ENCODE assay signal across 8 cellular contexts in genomic region chr14:66624319-66624937, GRCh38.
DNase-seq lines count a peak whose midpoint lies in the region; ATAC-seq and TF ChIP-seq lines count a peak whose summit lies in the region.

No MANE protein-coding gene starts in this region.

- H2AFZ ChIP-seq in mesenchymal stem cell (ENCODE audit: low read depth, low read length): no peak overlapping the region

- no peak overlapping the region for H3K4ac ChIP-seq in mesenchymal stem cell (ENCODE audit: low read depth in 1 of 2, low read length in 2 of 2)

- no peak overlapping the region for H3K4me3 ChIP-seq in endodermal cell (ENCODE audit: low read length)
- H3K4me3 ChIP-seq in mesenchymal stem cell (ENCODE audit: insufficient read depth in 1 of 2, low read depth in 1 of 2, low read length in 2 of 2): no peak overlapping the region
- no peak overlapping the region for H3K4me3 ChIP-seq in effector memory CD4-positive, alpha-beta T cell (ENCODE audit: insufficient read depth, low read depth, low read length, poor library complexity, severe bottlenecking)

- H2BK12ac ChIP-seq in mesenchymal stem cell (ENCODE audit: low read length in 2 of 2): no peak overlapping the region

- no peak overlapping the region for H3K14ac ChIP-seq in mesenchymal stem cell (ENCODE audit: low read length in 2 of 2)

- whole genome bisulfite sequencing in endodermal cell (ENCODE audit: insufficient coverage in 1 of 2, insufficient read length in 1 of 2), 2 experiments: 44 to 54% methylated on average over 1 to 2 of the region's 2 CpGs
- 6% methylated on average over 2 of the region's 2 CpGs for WGBS in mesenchymal stem cell

- no peak overlapping the region for H2BK120ac ChIP-seq in mesenchymal stem cell (ENCODE audit: low read depth, low read length)

- no peak overlapping the region for H2BK15ac ChIP-seq in mesenchymal stem cell (ENCODE audit: low read depth, poor library complexity, severe bottlenecking)

- H3K27ac Mint-ChIP-seq in endodermal cell (no peak overlapping the region), type B pancreatic cell (peak overlapping the region; percentile 41)

- H4K8ac ChIP-seq in mesenchymal stem cell (ENCODE audit: low read length): no peak overlapping the region

- DNase-seq in AG20443 (ENCODE audit: low spot score): peak; percentile 76
- peak in 3 of 5 donors; percentile 8 to 23 (median 13) for DNase-seq in T-helper 1 cell
- DNase-seq in endodermal cell: peak; percentile 80
- peak; percentile 66 for DNase-seq in mesenchymal stem cell
- no peak for DNase-seq in type B pancreatic cell (ENCODE audit: extremely low spot score, unreplicated experiment)
- no peak for DNase-seq in effector memory CD4-positive, alpha-beta T cell

- H3K27me3 ChIP-seq in endodermal cell (ENCODE audit: control insufficient read depth, insufficient read depth, low read length, poor library complexity, severe bottlenecking) (no peaks in the 10 kb centered on the region), mesenchymal stem cell (ENCODE audit: control insufficient read depth in 1 of 2, insufficient read depth in 1 of 2, low read length in 2 of 2) (no peaks in the 10 kb centered on the region)
- H3K27me3 ChIP-seq in effector memory CD4-positive, alpha-beta T cell (replicated peaks; ENCODE audit: control insufficient read depth, insufficient read depth, low read length, poor library complexity, severe bottlenecking): no peaks in the 10 kb centered on the region

- no peak overlapping the region for H4K91ac ChIP-seq in mesenchymal stem cell (ENCODE audit: low read length)

- H3K27me3 Mint-ChIP-seq in endodermal cell (ENCODE audit: insufficient read depth): no peaks in the 10 kb centered on the region
- H3K27me3 Mint-ChIP-seq in type B pancreatic cell: no peaks in the 10 kb centered on the region

- H2BK5ac ChIP-seq in mesenchymal stem cell (ENCODE audit: low read depth, low read length, poor library complexity, severe bottlenecking): no peak overlapping the region

- TF ChIP-seq CTCF in LNCAP (IDR thresholded peaks at IDR 0.05) (peak; percentile 83), endodermal cell (conservative IDR thresholded peaks at IDR 0.05) (peak; percentile 83), type B pancreatic cell (conservative IDR thresholded peaks at IDR 0.05) (peak; percentile 78)

- H3K36me3 ChIP-seq in endodermal cell (ENCODE audit: control insufficient read depth, insufficient read depth, low read length) (no peaks in the 10 kb centered on the region), mesenchymal stem cell (ENCODE audit: control insufficient read depth in 1 of 2, insufficient read depth in 2 of 2, low read depth in 1 of 2, low read length in 2 of 2) (no peaks in the 10 kb centered on the region)
- no peaks in the 10 kb centered on the region for H3K36me3 ChIP-seq in effector memory CD4-positive, alpha-beta T cell (ENCODE audit: control insufficient read depth, insufficient read depth, low read length)

- H3K4me3 Mint-ChIP-seq in endodermal cell: no peak overlapping the region
- H3K4me3 Mint-ChIP-seq in type B pancreatic cell: no peak overlapping the region

- no peak overlapping the region for H2AK5ac ChIP-seq in mesenchymal stem cell (ENCODE audit: low read length, severe bottlenecking)

- H3K79me1 ChIP-seq in mesenchymal stem cell (replicated peaks; ENCODE audit: low read length, poor library complexity, severe bottlenecking): peaks cover 13% of the 10 kb centered on the region

- H3K4me2 ChIP-seq in mesenchymal stem cell (ENCODE audit: low read length, poor library complexity, severe bottlenecking): no peak overlapping the region

- H3K9me3 Mint-ChIP-seq in endodermal cell: peaks cover 28% of the 10 kb centered on the region
- peaks cover 6% of the 10 kb centered on the region for H3K9me3 Mint-ChIP-seq in type B pancreatic cell

- H3K9me3 ChIP-seq in endodermal cell (ENCODE audit: control insufficient read depth, low read length): peaks cover 11% of the 10 kb centered on the region
- H3K9me3 ChIP-seq in mesenchymal stem cell (ENCODE audit: control insufficient read depth, low read length): no peaks in the 10 kb centered on the region
- no peaks in the 10 kb centered on the region for H3K9me3 ChIP-seq in effector memory CD4-positive, alpha-beta T cell (ENCODE audit: control insufficient read depth, low read length)

- H3K27ac ChIP-seq in endodermal cell (ENCODE audit: low read depth, low read length) (no peak overlapping the region), mesenchymal stem cell (ENCODE audit: low read length, poor library complexity, severe bottlenecking) (no peak overlapping the region)
- no peak overlapping the region for H3K27ac ChIP-seq in effector memory CD4-positive, alpha-beta T cell (ENCODE audit: insufficient read depth, low read length, poor library complexity, severe bottlenecking)

- H3K36me3 Mint-ChIP-seq in endodermal cell (ENCODE audit: low read depth) (peaks cover 10% of the 10 kb centered on the region), type B pancreatic cell (no peaks in the 10 kb centered on the region)

- peaks cover 16% of the 10 kb centered on the region for H3K4me1 ChIP-seq in endodermal cell (ENCODE audit: control insufficient read depth, insufficient read depth, low read length)
- no peaks in the 10 kb centered on the region for H3K4me1 ChIP-seq in mesenchymal stem cell (ENCODE audit: control insufficient read depth, insufficient read depth, low read depth, low read length)
- no peaks in the 10 kb centered on the region for H3K4me1 ChIP-seq in effector memory CD4-positive, alpha-beta T cell (ENCODE audit: control insufficient read depth, insufficient read depth, low read length, poor library complexity, severe bottlenecking)

- no peak overlapping the region for H3K23ac ChIP-seq in mesenchymal stem cell (ENCODE audit: low read length in 2 of 2)

- H3K4me1 Mint-ChIP-seq in endodermal cell (peaks cover 11% of the 10 kb centered on the region), type B pancreatic cell (ENCODE audit: unreplicated experiment) (peaks cover 8% of the 10 kb centered on the region)

- H3K18ac ChIP-seq in mesenchymal stem cell (ENCODE audit: low read depth in 1 of 2, low read length in 2 of 2): no peak overlapping the region

- peak; percentile 74 for ATAC-seq in GM18498 (IDR thresholded peaks at IDR 0.05; ENCODE audit: unreplicated experiment)

- H3K9ac ChIP-seq in endodermal cell (ENCODE audit: extremely low read depth, low read length, poor library complexity, severe bottlenecking) (no peak overlapping the region), mesenchymal stem cell (ENCODE audit: low read length) (no peak overlapping the region)

Comparison
In these comparisons a context has a peak if more than half of its experiments do, and no peak if none do; other contexts are left out.
1. DNase-seq: peak in AG20443 (single experiment), T-helper 1 cell (3 of 5), endodermal cell (single experiment) and mesenchymal stem cell (single experiment); none in type B pancreatic cell (single experiment) and effector memory CD4-positive, alpha-beta T cell (0 of 3).
2. Peak in every context shown above with its lines, with median percentiles within 50 percentile points of each other: CTCF ChIP-seq.